In the genomic region with DNA sequence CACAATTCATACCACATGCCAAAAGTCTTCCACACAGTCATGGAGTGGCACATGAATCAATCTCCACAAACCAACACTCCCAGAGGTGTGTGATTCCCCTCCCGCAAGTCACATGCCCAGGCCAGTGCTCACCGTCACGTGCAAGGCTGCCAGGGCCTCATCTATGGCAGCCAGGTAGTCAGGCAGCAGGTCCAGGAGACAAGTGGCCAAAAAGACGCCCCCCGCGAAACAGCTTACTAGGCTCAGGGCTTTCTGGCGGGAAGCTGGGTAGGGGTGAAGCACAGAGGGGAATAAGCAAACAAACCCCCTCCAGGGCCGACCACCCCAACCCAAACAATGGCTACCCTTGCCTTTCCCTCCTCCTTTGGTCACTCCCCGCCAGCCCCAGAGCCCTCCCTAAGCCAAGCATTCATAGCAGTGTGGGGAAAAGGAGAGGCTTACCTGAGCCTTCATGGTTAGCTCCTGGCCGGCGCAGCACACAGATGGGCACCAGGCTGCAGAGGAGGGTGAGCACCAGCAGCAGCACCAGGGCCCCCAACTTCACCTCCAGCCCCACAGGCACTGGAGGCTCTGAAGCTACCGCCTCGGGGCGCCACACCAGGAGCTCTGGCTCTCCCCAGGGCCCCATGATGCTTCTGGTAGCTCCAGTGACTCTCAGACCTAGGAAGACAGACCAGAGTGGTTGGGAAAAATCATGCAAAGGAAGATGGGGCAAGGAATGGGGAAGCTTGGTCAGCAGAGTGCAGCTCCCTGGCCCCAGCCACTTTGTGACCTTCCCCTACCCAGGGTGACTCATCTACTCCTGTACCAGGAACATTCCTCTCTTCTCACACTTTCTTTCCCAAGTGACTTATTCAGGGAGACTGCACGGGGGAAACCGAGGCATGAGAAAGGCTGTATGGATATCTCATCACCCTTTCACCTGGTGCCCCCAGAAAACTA, we compare ENCODE assay signal across 1 cellular context.
TF ChIP-seq lines count a peak whose summit lies in the region.

No MANE protein-coding gene starts in this region.

TF ChIP-seq in IMR-90, 13 proteins besides CTCF, POLR2A, EP300 and RAD21:
- TF ChIP-seq MXI1 (IDR thresholded peaks at IDR 0.05; ENCODE audit: borderline replicate concordance, low read depth, low read length): no peak
- peak; percentile 55; the same call in 1 of the 2 replicates for TF ChIP-seq USF2 (IDR thresholded peaks at IDR 0.05; ENCODE audit: low read depth, low read length)
- TF ChIP-seq RCOR1 (IDR thresholded peaks at IDR 0.05; ENCODE audit: insufficient replicate concordance, low read length): no peak
- peak; percentile 40; the same call in 1 of the 2 replicates for TF ChIP-seq MAZ (IDR thresholded peaks at IDR 0.05; ENCODE audit: borderline replicate concordance, low read depth, low read length)
- no peak for TF ChIP-seq SMC3 (IDR thresholded peaks at IDR 0.05; ENCODE audit: low read depth, low read length)
- TF ChIP-seq CEBPB (IDR thresholded peaks at IDR 0.05; ENCODE audit: low read depth, low read length): no peak
- peak; percentile 33; the same call in 1 of the 2 replicates for TF ChIP-seq BHLHE40 (IDR thresholded peaks at IDR 0.05; ENCODE audit: low read depth, low read length)
- no peak for TF ChIP-seq NFE2L2 (IDR thresholded peaks at IDR 0.05; ENCODE audit: low read depth, low read length)
- peak; percentile 40; the same call in 1 of the 2 replicates for TF ChIP-seq FOS (IDR thresholded peaks at IDR 0.05; ENCODE audit: low read depth, low read length)
- no peak for TF ChIP-seq MAFK (IDR thresholded peaks at IDR 0.05; ENCODE audit: low read depth, low read length)
- TF ChIP-seq RFX5 (IDR thresholded peaks at IDR 0.05; ENCODE audit: low read depth, low read length): no peak
- TF ChIP-seq, protein P1, sequence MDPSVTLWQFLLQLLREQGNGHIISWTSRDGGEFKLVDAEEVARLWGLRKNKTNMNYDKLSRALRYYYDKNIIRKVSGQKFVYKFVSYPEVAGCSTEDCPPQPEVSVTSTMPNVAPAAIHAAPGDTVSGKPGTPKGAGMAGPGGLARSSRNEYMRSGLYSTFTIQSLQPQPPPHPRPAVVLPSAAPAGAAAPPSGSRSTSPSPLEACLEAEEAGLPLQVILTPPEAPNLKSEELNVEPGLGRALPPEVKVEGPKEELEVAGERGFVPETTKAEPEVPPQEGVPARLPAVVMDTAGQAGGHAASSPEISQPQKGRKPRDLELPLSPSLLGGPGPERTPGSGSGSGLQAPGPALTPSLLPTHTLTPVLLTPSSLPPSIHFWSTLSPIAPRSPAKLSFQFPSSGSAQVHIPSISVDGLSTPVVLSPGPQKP (IDR thresholded peaks at IDR 0.05; ENCODE audit: borderline replicate concordance, low read depth, low read length): no peak
- TF ChIP-seq CHD1 (IDR thresholded peaks at IDR 0.05; ENCODE audit: low read depth, low read length): no peak
